Comparison of ENCODE assay signal across 10 cellular contexts in genomic region chrX:87338510-87338909, GRCh38.
A peak's percentile ranks its signal among the peaks of the same experiment; 100 is the strongest.
DNase-seq lines count a peak whose midpoint lies in the region; ATAC-seq and TF ChIP-seq lines count a peak whose summit lies in the region.
"Had no signal": no experiment of that assay in that cellular context is flagged by ENCODE, and none has a peak within 500 bp of the region (broad histone marks: within the 10 kb centered on the region; RNA-seq: fewer than 3 reads in every experiment).

No MANE protein-coding gene starts in this region.

- intact Hi-C loops in heart right ventricle (cut with DNase I): loop anchor here in 9 of 10 donors (2.0 to 10.0 kb wide), 5 partner anchors 324 to 329 kb away; no protein-coding TSS in a partner anchor
- intact Hi-C loops in cardiac septum (cut with DNase I): loop anchor here (5.0 kb wide), 1 partner anchor 329 kb away; no protein-coding TSS in a partner anchor

- no peak for ATAC-seq in heart right ventricle
- no peak for ATAC-seq in HG02973 (IDR thresholded peaks at IDR 0.05; ENCODE audit: unreplicated experiment)
- no peak for ATAC-seq in HG03196 (IDR thresholded peaks at IDR 0.05; ENCODE audit: unreplicated experiment)
- ATAC-seq in activated CD4-positive, CD25-positive, alpha-beta regulatory T cell treated with anti-CD3 and anti-CD28 coated beads, Interleukin-2, amount 50 U/mL, for 24 hours: no peak
- ATAC-seq: stimulated activated naive CD8-positive, alpha-beta T cell treated with anti-CD3 and anti-CD28 coated beads, Interleukin-15, amount 100 ng/mL, for 72 hours had no signal

- H3K9ac ChIP-seq in fibroblast of lung (ENCODE audit: insufficient read depth, low read length): no peak overlapping the region

- H3K36me3 ChIP-seq in heart right ventricle (no peaks in the 10 kb centered on the region), fibroblast of lung (ENCODE audit: control insufficient read depth, insufficient read depth, low read length) (no peaks in the 10 kb centered on the region)

- no peaks in the 10 kb centered on the region for H4K20me1 ChIP-seq in fibroblast of lung (ENCODE audit: control insufficient read depth, extremely low read depth, insufficient read depth, low read length)

- H3K4me3 ChIP-seq in heart right ventricle (no peak overlapping the region), fibroblast of lung (replicated peaks in 1 of 4; ENCODE audit: control extremely low read depth in 1 of 4, insufficient read depth in 1 of 4, low read depth in 3 of 4, low read length in 4 of 4) (no peak overlapping the region)

- TF ChIP-seq CTCF in heart right ventricle (IDR thresholded peaks at IDR 0.05) (peak in 8 of 9 donors; percentile 9 to 57 (median 39)), fibroblast of lung (conservative IDR thresholded peaks at IDR 0.05 in 1 of 2, IDR thresholded peaks at IDR 0.05 in 1 of 2; ENCODE audit: low read depth in 1 of 2, low read length in 2 of 2) (peak in 1 of 2 donors; percentile 24)

- H2AFZ ChIP-seq in fibroblast of lung (ENCODE audit: low read length): no peak overlapping the region

- no peak for DNase-seq in heart right ventricle
- DNase-seq in cardiac septum (ENCODE audit: low spot score): no peak
- DNase-seq in NOMO-1 treated with DMSO at 0.1 percent for 48 hours (lab: John Stamatoyannopoulos, UW; ENCODE audit: unreplicated experiment): peak; percentile 75
- peak; percentile 3 to 39 for DNase-seq in fibroblast of lung (ENCODE audit: low read depth in 2 of 2)
- DNase-seq in activated naive CD4-positive, alpha-beta T cell treated with Interleukin-2 at 50 U/mL for 16 hours: no peak
- DNase-seq: CD4-positive, CD25-positive, alpha-beta regulatory T cell; stimulated activated naive CD8-positive, alpha-beta T cell treated with anti-CD3 and anti-CD28 coated beads, Interleukin-15, amount 100 ng/mL, for 72 hours had no signal

- no peak overlapping the region for H3K4me2 ChIP-seq in fibroblast of lung (ENCODE audit: extremely low read depth, insufficient read depth, low read length)

- no peaks in the 10 kb centered on the region for H3K79me2 ChIP-seq in fibroblast of lung (ENCODE audit: control insufficient read depth, insufficient read depth, low read length)

- no peak overlapping the region for H3K27ac ChIP-seq in heart right ventricle
- no peak overlapping the region for H3K27ac ChIP-seq in fibroblast of lung (ENCODE audit: insufficient read depth, low read length)

- H3K4me1 ChIP-seq in heart right ventricle (no peaks in the 10 kb centered on the region), fibroblast of lung (ENCODE audit: control insufficient read depth, extremely low read depth, insufficient read depth, low read length) (no peaks in the 10 kb centered on the region)

- H3K9me3 ChIP-seq in heart right ventricle (no peaks in the 10 kb centered on the region), fibroblast of lung (ENCODE audit: control insufficient read depth, insufficient read depth, low read depth, low read length) (no peaks in the 10 kb centered on the region)

- H3K27me3 ChIP-seq in heart right ventricle (no peaks in the 10 kb centered on the region), fibroblast of lung (ENCODE audit: control insufficient read depth, insufficient read depth, low read length) (no peaks in the 10 kb centered on the region)

Comparison
In these comparisons a context has a peak if more than half of its experiments do, and no peak if none do; other contexts are left out.
1. DNase-seq: peak in NOMO-1 treated with DMSO at 0.1 percent for 48 hours (single experiment) and fibroblast of lung (2 of 2); none in heart right ventricle (0 of 2), cardiac septum (single experiment) and activated naive CD4-positive, alpha-beta T cell treated with Interleukin-2 at 50 U/mL for 16 hours (single experiment).